ENCODE assay signal across 21 cellular contexts in the genomic region with DNA sequence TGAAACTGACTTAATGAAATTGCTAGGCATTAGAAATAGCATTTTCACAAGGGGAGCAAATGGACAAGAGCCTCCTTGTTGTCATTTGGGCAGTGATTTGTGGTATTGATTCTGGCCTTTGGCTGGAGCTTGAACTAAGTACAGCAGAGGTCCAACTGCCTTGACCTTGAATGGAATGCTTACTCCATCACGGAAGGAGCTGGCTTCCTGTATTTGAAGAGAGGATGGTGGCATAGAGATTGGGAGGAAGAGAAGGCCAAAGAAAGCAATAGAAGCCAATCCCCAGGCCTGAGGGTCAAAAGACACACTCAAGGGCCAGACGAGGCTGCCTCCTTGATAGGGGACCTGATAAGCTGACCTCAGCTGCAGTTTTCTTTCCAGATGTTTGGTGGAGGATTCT.
"Had no signal": no experiment of that assay in that cellular context is flagged by ENCODE, and none has a peak within 500 bp of the region (broad histone marks: within the 10 kb centered on the region; RNA-seq: fewer than 3 reads in every experiment).

No MANE protein-coding gene starts in this region.

- DNase-seq: IMR-90, Karpas-422, KG1, MM.1S, NCI-H1092 treated with DMSO at 0.1 percent for 48 hours, NCI-H1436, NCI-H187, NCI-H2029, NCI-H2081 treated with DMSO at 0.1 percent for 48 hours, NCI-H2171, NCI-H226, NCI-H446, NCI-H510A, NCI-H524 treated with DMSO at 0.1 percent for 48 hours, NCI-H774, Right ventricle myocardium superior, RPMI8226, SIG-M5 had no signal

- H3K36me3 ChIP-seq: SJSA1 had no signal

- H3K4me3 ChIP-seq: SJSA1, SK-N-MC had no signal

- H3K9me3 ChIP-seq: SJSA1 had no signal

- H3K27ac ChIP-seq: SJSA1, SK-N-MC had no signal

- ATAC-seq: HepG2 had no signal

- H3K4me1 ChIP-seq: SJSA1 had no signal
